Comparison of ENCODE assay signal across 24 cellular contexts in genomic region chr5:139058121-139058520, GRCh38.
DNase-seq lines count a peak whose midpoint lies in the region; ATAC-seq and TF ChIP-seq lines count a peak whose summit lies in the region.
"Had no signal": no experiment of that assay in that cellular context is flagged by ENCODE, and none has a peak within 500 bp of the region (broad histone marks: within the 10 kb centered on the region; RNA-seq: fewer than 3 reads in every experiment).

No MANE protein-coding gene starts in this region.

- no peak for TF ChIP-seq CTCF in fibroblast of lung (conservative IDR thresholded peaks at IDR 0.05 in 1 of 2, IDR thresholded peaks at IDR 0.05 in 1 of 2; ENCODE audit: low read depth in 1 of 2, low read length in 2 of 2)
- no peak for TF ChIP-seq CTCF in smooth muscle cell (IDR thresholded peaks at IDR 0.05; ENCODE audit: borderline replicate concordance, insufficient read depth, poor library complexity, severe bottlenecking)

- H3K27ac ChIP-seq in fibroblast of lung (ENCODE audit: insufficient read depth, low read length) (no peak overlapping the region), smooth muscle cell (ENCODE audit: low read depth) (peak overlapping the region; percentile 60)
- H3K27ac ChIP-seq: adrenal gland; BLaER1 treated with 17β-estradiol and CSF1 and Interleukin-3, amounts not matched to agents 10 nM and 100 nM; hepatocyte; sigmoid colon; tibial nerve had no signal

- no peaks in the 10 kb centered on the region for H3K27me3 ChIP-seq in fibroblast of lung (ENCODE audit: control insufficient read depth, insufficient read depth, low read length)
- H3K27me3 ChIP-seq in smooth muscle cell (ENCODE audit: low read depth), result no peaks in the 10 kb centered on the region
- H3K27me3 ChIP-seq in HAP-1 (ENCODE audit: low read depth), result no peaks in the 10 kb centered on the region
- H3K27me3 ChIP-seq: adrenal gland; BLaER1 treated with 17β-estradiol and CSF1 and Interleukin-3, amounts not matched to agents 10 nM and 100 nM; hepatocyte; sigmoid colon; tibial nerve had no signal

- H3K79me2 ChIP-seq in fibroblast of lung (ENCODE audit: control insufficient read depth, insufficient read depth, low read length) (no peaks in the 10 kb centered on the region), smooth muscle cell (ENCODE audit: low read depth) (peaks cover 4% of the 10 kb centered on the region)
- H3K79me2 ChIP-seq: hepatocyte had no signal

- H3K36me3 ChIP-seq in fibroblast of lung (ENCODE audit: control insufficient read depth, insufficient read depth, low read length), result no peaks in the 10 kb centered on the region
- H3K36me3 ChIP-seq in smooth muscle cell (ENCODE audit: low read depth), result no peaks in the 10 kb centered on the region
- no peaks in the 10 kb centered on the region for H3K36me3 ChIP-seq in HAP-1 (replicated peaks)
- H3K36me3 ChIP-seq: adrenal gland, sigmoid colon, tibial nerve had no signal

- intact Hi-C loops in left cardiac atrium (cut with DNase I), result no loop called here

- WGBS in smooth muscle cell (ENCODE audit: low lambda C conversion rate), result 6% methylated on average over 2 of the region's 2 CpGs

- in situ Hi-C loops in HAP-1 (cut with MboI; ENCODE audit: low sequenced_read_pairs), result no loop called here

- H2AFZ ChIP-seq in fibroblast of lung (ENCODE audit: low read length) (no peak overlapping the region), smooth muscle cell (ENCODE audit: low read depth) (no peak overlapping the region)
- H2AFZ ChIP-seq: hepatocyte had no signal

- no peaks in the 10 kb centered on the region for H3F3A ChIP-seq in smooth muscle cell (ENCODE audit: low read depth)

- no peaks in the 10 kb centered on the region for H4K20me1 ChIP-seq in fibroblast of lung (ENCODE audit: control insufficient read depth, extremely low read depth, insufficient read depth, low read length)
- H4K20me1 ChIP-seq in smooth muscle cell (ENCODE audit: low read depth), result peaks cover 4% of the 10 kb centered on the region

- H3K9ac ChIP-seq in fibroblast of lung (ENCODE audit: insufficient read depth, low read length) (no peak overlapping the region), smooth muscle cell (ENCODE audit: low read depth) (no peak overlapping the region)
- H3K9ac ChIP-seq: BLaER1 treated with 17β-estradiol and CSF1 and Interleukin-3, amounts not matched to agents 10 nM and 100 nM had no signal

- H3K9me3 ChIP-seq in fibroblast of lung (ENCODE audit: control insufficient read depth, insufficient read depth, low read depth, low read length) (no peaks in the 10 kb centered on the region), smooth muscle cell (replicated peaks; ENCODE audit: low read depth) (no peaks in the 10 kb centered on the region), HAP-1 (no peaks in the 10 kb centered on the region)
- H3K9me3 ChIP-seq: adrenal gland, sigmoid colon, tibial nerve had no signal

- DNase-seq in GM04503 (ENCODE audit: low read depth) (peak; percentile 47), OCI-M1 (lab: John Stamatoyannopoulos, UW) (peak; percentile 11), fibroblast of lung (ENCODE audit: low read depth in 2 of 2) (peak; percentile 55 to 75), smooth muscle cell (lab: John Stamatoyannopoulos, UW; ENCODE audit: unreplicated experiment) (no peak), left cardiac atrium (no peak), HAP-1 (ENCODE audit: low spot score in 2 of 2) (no peak)
- DNase-seq: activated CD4-positive, alpha-beta T cell treated with anti-CD3 and anti-CD28 coated beads, Interleukin-2, amount 10 ng/mL, durations not matched to agents 24 days and 14 days; activated CD8-positive, alpha-beta memory T cell treated with anti-CD3 and anti-CD28 coated beads, Interleukin-2, amount 50 U/mL, for 4 hours; activated effector memory CD4-positive, alpha-beta T cell treated with Interleukin-2 at 50 U/mL for 16 hours; adrenal gland; GF-D8; MM.1S; NCI-H2029 treated with DMSO at 0.1 percent for 48 hours; NCI-H446 treated with DMSO at 0.1 percent for 48 hours; sigmoid colon; stimulated activated CD4-positive, alpha-beta T cell treated with anti-CD3 and anti-CD28 coated beads, Interleukin-1b, Interleukin-23, amount 100 ng/mL, for 48 hours; stimulated activated naive CD4-positive, alpha-beta T cell; T-cell had no signal

- ATAC-seq in GM18498 (IDR thresholded peaks at IDR 0.05; ENCODE audit: unreplicated experiment), result no peak
- ATAC-seq in left cardiac atrium, result no peak
- ATAC-seq: HCT116, Right ventricle myocardium inferior, T-cell had no signal

- no peak overlapping the region for H3K4me2 ChIP-seq in fibroblast of lung (ENCODE audit: extremely low read depth, insufficient read depth, low read length)
- H3K4me2 ChIP-seq in smooth muscle cell, result peak overlapping the region; percentile 40
- H3K4me2 ChIP-seq: hepatocyte had no signal

- no peak overlapping the region for H3K4me3 ChIP-seq in fibroblast of lung (replicated peaks in 1 of 4; ENCODE audit: control extremely low read depth in 1 of 4, insufficient read depth in 1 of 4, low read depth in 3 of 4, low read length in 4 of 4)
- H3K4me3 ChIP-seq in smooth muscle cell, result no peak overlapping the region
- no peak overlapping the region for H3K4me3 ChIP-seq in HAP-1
- H3K4me3 ChIP-seq: adrenal gland; BLaER1 treated with 17β-estradiol and CSF1 and Interleukin-3, amounts not matched to agents 10 nM and 100 nM; hepatocyte; sigmoid colon; tibial nerve had no signal

- H3K4me1 ChIP-seq in fibroblast of lung (ENCODE audit: control insufficient read depth, extremely low read depth, insufficient read depth, low read length) (peaks cover 7% of the 10 kb centered on the region), smooth muscle cell (ENCODE audit: low read depth) (peaks cover 29% of the 10 kb centered on the region), HAP-1 (no peaks in the 10 kb centered on the region)
- H3K4me1 ChIP-seq: BLaER1 treated with 17β-estradiol and CSF1 and Interleukin-3, amounts not matched to agents 10 nM and 100 nM had no signal

Comparison
In these comparisons a context has a peak if more than half of its experiments do, and no peak if none do; other contexts are left out.
1. DNase-seq: peak in GM04503 (single experiment), OCI-M1 (single experiment) and fibroblast of lung (2 of 2); none in smooth muscle cell (single experiment), left cardiac atrium (single experiment) and HAP-1 (0 of 2).